ENCODE assay signal across 1 cellular context in genomic region chr7:103119791-103120291, GRCh38.
TF ChIP-seq lines count a peak whose summit lies in the region.

No MANE protein-coding gene starts in this region.

TF ChIP-seq in K562, 482 proteins besides CTCF, POLR2A, EP300 and RAD21 (continued from another document and continues in another):
- TF ChIP-seq, protein P1, sequence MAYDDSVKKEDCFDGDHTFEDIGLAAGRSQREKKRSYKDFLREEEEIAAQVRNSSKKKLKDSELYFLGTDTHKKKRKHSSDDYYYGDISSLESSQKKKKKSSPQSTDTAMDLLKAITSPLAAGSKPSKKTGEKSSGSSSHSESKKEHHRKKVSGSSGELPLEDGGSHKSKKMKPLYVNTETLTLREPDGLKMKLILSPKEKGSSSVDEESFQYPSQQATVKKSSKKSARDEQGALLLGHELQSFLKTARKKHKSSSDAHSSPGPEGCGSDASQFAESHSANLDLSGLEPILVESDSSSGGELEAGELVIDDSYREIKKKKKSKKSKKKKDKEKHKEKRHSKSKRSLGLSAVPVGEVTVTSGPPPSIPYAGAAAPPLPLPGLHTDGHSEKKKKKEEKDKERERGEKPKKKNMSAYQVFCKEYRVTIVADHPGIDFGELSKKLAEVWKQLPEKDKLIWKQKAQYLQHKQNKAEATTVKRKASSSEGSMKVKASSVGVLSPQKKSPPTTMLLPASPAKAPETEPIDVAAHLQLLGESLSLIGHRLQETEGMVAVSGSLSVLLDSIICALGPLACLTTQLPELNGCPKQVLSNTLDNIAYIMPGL (CRISPR knock-in tag; IDR thresholded peaks at IDR 0.05) = no peak
- TF ChIP-seq TFAP4 (CRISPR knock-in tag; IDR thresholded peaks at IDR 0.05; ENCODE audit: borderline replicate concordance) = peak; percentile 79
- no peak for TF ChIP-seq MCM7 (IDR thresholded peaks at IDR 0.05)
- TF ChIP-seq KAT8 (IDR thresholded peaks at IDR 0.05; ENCODE audit: low read depth) = no peak
- peak; percentile 97 to 99 for TF ChIP-seq RCOR1 (IDR thresholded peaks at IDR 0.05; ENCODE audit: borderline replicate concordance in 1 of 2, low read depth in 2 of 2, low read length in 2 of 2)
- TF ChIP-seq LCOR (CRISPR knock-in tag; IDR thresholded peaks at IDR 0.05) = peak; percentile 99
- TF ChIP-seq PYGO2 (tag; IDR thresholded peaks at IDR 0.05) = no peak
- TF ChIP-seq STAT5B (CRISPR knock-in tag; IDR thresholded peaks at IDR 0.05) = no peak
- no peak for TF ChIP-seq SNIP1 (IDR thresholded peaks at IDR 0.05; ENCODE audit: low read depth)
- no peak for TF ChIP-seq RBM22 (IDR thresholded peaks at IDR 0.05; ENCODE audit: low read depth, low read length, poor library complexity, severe bottlenecking)
- peak in 1 of 2 experiments; percentile 97; a peak in 2 of 3 replicates for TF ChIP-seq CBX3 (IDR thresholded peaks at IDR 0.05; ENCODE audit: borderline replicate concordance in 1 of 2, low read length in 2 of 2)
- TF ChIP-seq, protein P2, sequence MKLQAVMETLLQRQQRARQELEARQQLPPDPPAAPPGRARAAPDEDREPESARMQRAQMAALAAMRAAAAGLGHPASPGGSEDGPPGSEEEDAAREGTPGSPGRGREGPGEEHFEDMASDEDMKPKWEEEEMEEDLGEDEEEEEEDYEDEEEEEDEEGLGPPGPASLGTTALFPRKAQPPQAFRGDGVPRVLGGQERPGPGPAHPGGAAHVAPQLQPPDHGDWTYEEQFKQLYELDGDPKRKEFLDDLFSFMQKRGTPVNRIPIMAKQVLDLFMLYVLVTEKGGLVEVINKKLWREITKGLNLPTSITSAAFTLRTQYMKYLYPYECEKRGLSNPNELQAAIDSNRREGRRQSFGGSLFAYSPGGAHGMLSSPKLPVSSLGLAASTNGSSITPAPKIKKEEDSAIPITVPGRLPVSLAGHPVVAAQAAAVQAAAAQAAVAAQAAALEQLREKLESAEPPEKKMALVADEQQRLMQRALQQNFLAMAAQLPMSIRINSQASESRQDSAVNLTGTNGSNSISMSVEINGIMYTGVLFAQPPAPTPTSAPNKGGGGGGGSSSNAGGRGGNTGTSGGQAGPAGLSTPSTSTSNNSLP (IDR thresholded peaks at IDR 0.05; ENCODE audit: borderline replicate concordance, low read depth, low read length) = peak; percentile 88
- TF ChIP-seq HSF4 (CRISPR knock-in tag; IDR thresholded peaks at IDR 0.05; ENCODE audit: borderline replicate concordance) = peak; percentile 53; the same call in 1 of the 2 replicates
- TF ChIP-seq NBN (IDR thresholded peaks at IDR 0.05; ENCODE audit: low read depth) = peak; percentile 98
- peak; percentile 91 for TF ChIP-seq MYC (IDR thresholded peaks at IDR 0.05; ENCODE audit: low read depth, low read length)
- TF ChIP-seq MYC (CRISPR knock-in tag; IDR thresholded peaks at IDR 0.05; ENCODE audit: borderline replicate concordance, low read depth) = no peak
- no peak for TF ChIP-seq KDM2B (CRISPR knock-in tag; IDR thresholded peaks at IDR 0.05)
- TF ChIP-seq, protein P3, sequence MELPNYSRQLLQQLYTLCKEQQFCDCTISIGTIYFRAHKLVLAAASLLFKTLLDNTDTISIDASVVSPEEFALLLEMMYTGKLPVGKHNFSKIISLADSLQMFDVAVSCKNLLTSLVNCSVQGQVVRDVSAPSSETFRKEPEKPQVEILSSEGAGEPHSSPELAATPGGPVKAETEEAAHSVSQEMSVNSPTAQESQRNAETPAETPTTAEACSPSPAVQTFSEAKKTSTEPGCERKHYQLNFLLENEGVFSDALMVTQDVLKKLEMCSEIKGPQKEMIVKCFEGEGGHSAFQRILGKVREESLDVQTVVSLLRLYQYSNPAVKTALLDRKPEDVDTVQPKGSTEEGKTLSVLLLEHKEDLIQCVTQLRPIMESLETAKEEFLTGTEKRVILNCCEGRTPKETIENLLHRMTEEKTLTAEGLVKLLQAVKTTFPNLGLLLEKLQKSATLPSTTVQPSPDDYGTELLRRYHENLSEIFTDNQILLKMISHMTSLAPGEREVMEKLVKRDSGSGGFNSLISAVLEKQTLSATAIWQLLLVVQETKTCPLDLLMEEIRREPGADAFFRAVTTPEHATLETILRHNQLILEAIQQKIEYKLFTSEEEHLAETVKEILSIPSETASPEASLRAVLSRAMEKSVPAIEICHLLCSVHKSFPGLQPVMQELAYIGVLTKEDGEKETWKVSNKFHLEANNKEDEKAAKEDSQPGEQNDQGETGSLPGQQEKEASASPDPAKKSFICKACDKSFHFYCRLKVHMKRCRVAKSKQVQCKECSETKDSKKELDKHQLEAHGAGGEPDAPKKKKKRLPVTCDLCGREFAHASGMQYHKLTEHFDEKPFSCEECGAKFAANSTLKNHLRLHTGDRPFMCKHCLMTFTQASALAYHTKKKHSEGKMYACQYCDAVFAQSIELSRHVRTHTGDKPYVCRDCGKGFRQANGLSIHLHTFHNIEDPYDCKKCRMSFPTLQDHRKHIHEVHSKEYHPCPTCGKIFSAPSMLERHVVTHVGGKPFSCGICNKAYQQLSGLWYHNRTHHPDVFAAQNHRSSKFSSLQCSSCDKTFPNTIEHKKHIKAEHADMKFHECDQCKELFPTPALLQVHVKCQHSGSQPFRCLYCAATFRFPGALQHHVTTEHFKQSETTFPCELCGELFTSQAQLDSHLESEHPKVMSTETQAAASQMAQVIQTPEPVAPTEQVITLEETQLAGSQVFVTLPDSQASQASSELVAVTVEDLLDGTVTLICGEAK (IDR thresholded peaks at IDR 0.05) = no peak
- TF ChIP-seq, protein P3 (CRISPR knock-in tag; IDR thresholded peaks at IDR 0.05) = no peak
- TF ChIP-seq SREBF2 (CRISPR knock-in tag; IDR thresholded peaks at IDR 0.05) = no peak
- no peak for TF ChIP-seq HNRNPH1 (optimal IDR thresholded peaks at IDR 0.05; ENCODE audit: low read depth, low read length)
- no peak for TF ChIP-seq ZFPM2 (CRISPR knock-in tag; IDR thresholded peaks at IDR 0.05)
- no peak for TF ChIP-seq NR4A1 (CRISPR knock-in tag; IDR thresholded peaks at IDR 0.05)
- TF ChIP-seq NR4A1 (tag; IDR thresholded peaks at IDR 0.05) = peak; percentile 86
- no peak for TF ChIP-seq PPARD (CRISPR knock-in tag; IDR thresholded peaks at IDR 0.05)
- TF ChIP-seq ZNF384 (IDR thresholded peaks at IDR 0.05; ENCODE audit: low read depth, low read length) = no peak
- TF ChIP-seq, protein P4, sequence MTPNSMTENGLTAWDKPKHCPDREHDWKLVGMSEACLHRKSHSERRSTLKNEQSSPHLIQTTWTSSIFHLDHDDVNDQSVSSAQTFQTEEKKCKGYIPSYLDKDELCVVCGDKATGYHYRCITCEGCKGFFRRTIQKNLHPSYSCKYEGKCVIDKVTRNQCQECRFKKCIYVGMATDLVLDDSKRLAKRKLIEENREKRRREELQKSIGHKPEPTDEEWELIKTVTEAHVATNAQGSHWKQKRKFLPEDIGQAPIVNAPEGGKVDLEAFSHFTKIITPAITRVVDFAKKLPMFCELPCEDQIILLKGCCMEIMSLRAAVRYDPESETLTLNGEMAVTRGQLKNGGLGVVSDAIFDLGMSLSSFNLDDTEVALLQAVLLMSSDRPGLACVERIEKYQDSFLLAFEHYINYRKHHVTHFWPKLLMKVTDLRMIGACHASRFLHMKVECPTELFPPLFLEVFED (CRISPR knock-in tag; conservative IDR thresholded peaks at IDR 0.05) = no peak; the same call in 1 of the 2 replicates
- peak; percentile 57 for TF ChIP-seq TAF1 (IDR thresholded peaks at IDR 0.05; ENCODE audit: control insufficient read depth, extremely low read depth, insufficient read depth, low read length, severe bottlenecking)
- 0 out of 2 replicates have a peak, but pooled peaks have one; percentile 13 for TF ChIP-seq ZNF324 (CRISPR knock-in tag; IDR thresholded peaks at IDR 0.05)
- peak in 1 of 2 experiments; percentile 68; a peak in 1 of 4 replicates for TF ChIP-seq MLLT1 (IDR thresholded peaks at IDR 0.05)
- peak; percentile 58; the same call in 1 of the 2 replicates for TF ChIP-seq ZBTB49 (CRISPR knock-in tag; IDR thresholded peaks at IDR 0.05; ENCODE audit: borderline replicate concordance)
- TF ChIP-seq MECOM (CRISPR knock-in tag; IDR thresholded peaks at IDR 0.05) = 0 out of 2 replicates have a peak, but pooled peaks have one; percentile 37
- TF ChIP-seq SMARCE1 (IDR thresholded peaks at IDR 0.05) = peak; percentile 96
- no peak for TF ChIP-seq HDAC8 (tag; IDR thresholded peaks at IDR 0.05)
- peak; percentile 99 for TF ChIP-seq MEIS2 (IDR thresholded peaks at IDR 0.05; ENCODE audit: partially characterized antibody)
- TF ChIP-seq ARHGAP35 (IDR thresholded peaks at IDR 0.05; ENCODE audit: partially characterized antibody) = no peak
- TF ChIP-seq, protein P5, sequence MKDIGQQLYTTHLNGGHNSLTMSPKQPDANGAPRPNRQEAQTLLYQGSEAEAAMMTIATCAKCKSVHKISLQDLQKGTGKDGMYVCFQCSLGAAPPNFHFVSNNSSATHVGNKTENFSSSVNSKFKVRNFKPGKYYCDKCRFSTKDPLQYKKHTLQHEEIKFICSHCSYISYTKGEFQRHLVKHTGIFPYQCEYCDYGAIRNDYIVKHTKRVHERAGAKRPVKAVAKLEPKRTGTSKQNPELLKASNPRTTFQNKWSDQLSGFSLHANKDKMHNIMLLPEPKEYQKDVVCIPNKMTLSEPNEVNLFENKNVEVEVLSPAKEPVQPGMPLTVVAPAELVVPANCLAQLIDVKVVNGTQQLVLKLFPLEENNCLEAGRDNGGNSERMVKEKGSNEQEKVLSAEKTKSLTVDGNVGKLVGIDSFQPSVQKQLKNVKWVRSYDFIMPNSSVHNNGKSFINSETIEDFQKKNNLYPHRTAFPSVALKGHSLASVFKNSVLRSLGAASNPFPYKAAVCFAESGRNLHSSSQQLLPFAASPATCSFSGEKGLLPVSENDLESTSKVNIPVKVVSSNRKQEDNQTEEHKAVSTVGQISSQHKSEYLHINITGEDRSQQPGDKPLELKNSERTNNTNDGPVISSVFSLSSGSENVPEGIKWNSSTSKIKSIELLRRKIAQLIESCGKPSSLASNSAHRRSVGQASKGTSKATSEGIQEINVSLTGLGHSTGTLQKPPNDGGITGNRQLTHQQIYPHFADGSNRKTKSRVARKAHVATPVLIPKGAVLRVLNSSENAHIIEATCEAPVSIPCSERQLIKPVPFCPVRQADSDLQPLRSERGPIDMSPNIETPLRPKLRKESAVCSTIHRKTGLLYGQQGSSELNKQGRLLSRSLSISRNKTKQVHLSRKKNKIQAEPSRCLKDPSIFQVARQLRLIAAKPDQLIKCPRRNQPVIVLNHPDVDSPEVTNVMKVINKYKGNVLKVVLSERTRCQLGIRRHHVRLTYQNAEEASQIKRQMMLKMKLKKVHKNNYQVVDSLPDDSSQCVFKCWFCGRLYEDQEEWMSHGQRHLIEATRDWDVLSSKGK (CRISPR knock-in tag; IDR thresholded peaks at IDR 0.05) = no peak
